21 cellular contexts compared by ENCODE assay signal in the genomic region with DNA sequence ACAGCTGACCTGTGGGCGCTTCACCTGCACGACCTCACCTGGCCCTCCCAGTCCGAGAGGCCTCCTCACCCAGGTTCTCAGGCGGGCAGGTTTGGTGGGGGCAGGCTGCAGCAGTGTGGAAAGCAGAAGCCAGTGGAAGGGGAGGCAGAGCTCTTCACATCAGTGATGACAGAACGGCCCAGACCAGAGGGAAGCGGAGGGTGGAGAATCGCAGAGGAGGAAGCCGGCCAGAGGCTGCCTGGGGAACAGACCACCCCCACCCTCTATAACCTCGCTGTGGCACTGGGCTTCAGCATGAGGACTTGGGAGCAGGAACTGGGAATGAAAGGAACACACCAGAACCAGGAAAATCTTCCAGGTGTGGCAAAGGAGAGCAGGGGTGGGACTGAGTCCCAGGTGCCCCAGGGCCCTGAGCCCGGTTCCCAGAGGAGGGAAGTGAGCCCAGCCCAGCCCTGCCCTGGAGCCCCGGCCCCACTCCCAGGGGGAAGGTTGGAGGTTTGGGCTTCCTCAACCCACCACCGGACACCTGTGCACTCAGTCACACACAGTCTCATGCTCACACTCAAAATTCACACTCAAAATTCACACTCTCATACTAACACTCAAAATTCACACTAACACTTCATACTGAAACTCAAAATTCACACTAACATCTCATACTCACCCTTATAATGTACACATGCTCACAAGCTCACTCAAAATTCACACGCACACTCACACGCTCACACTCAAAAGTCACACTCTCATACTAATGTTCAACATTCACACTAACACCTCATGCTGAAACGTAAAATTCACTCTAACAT.
"Had no signal": no experiment of that assay in that cellular context is flagged by ENCODE, and none has a peak within 500 bp of the region (broad histone marks: within the 10 kb centered on the region; RNA-seq: fewer than 3 reads in every experiment).

No MANE protein-coding gene starts in this region.

- H3K4me3 ChIP-seq: esophagus squamous epithelium, mucosa of descending colon, right lobe of liver, thoracic aorta, transverse colon, vagina had no signal

- H3K27ac Mint-ChIP-seq: effector memory CD8-positive, alpha-beta T cell; mesothelial cell of epicardium; naive B cell; progenitor cell of endocrine pancreas; stimulated activated naive B cell treated with anti-CD40 and anti-IgM and Interleukin-4, amounts not matched to agents 10 μg/mL and 1 μg/mL and 100 μg/mL, for 72 hours; stimulated activated naive CD8-positive, alpha-beta T cell treated with anti-CD3 and anti-CD28 coated beads, Interleukin-15, Interleukin-2, amounts not matched to agents 100 ng/mL and 50 ng/mL, for 24 hours had no signal

- DNase-seq: cortex of kidney; effector memory CD8-positive, alpha-beta T cell; erythroblast; esophagus squamous epithelium; mesenchymal stem cell; mucosa of descending colon; naive B cell; small intestine; stimulated activated CD4-positive, alpha-beta T cell treated with anti-CD3 and anti-CD28 coated beads, Interleukin-15, amount 100 ng/mL, for 24 hours; stimulated activated CD4-positive, alpha-beta T cell treated with anti-CD3 and anti-CD28 coated beads, Interleukin-2, amount 100 ng/mL, for 48 hours; stimulated activated naive B cell treated with anti-CD40 and anti-IgM and Interleukin-4, amounts not matched to agents 10 μg/mL and 1 μg/mL and 100 μg/mL, for 72 hours; transverse colon had no signal

- H3K36me3 Mint-ChIP-seq: mesothelial cell of epicardium; naive B cell; stimulated activated naive B cell treated with anti-CD40 and anti-IgM and Interleukin-4, amounts not matched to agents 10 μg/mL and 1 μg/mL and 100 μg/mL, for 72 hours had no signal

- H3K4me1 ChIP-seq: parathyroid adenoma, right lobe of liver had no signal

- H3K27me3 ChIP-seq: esophagus squamous epithelium, neutrophil, right lobe of liver, transverse colon, vagina had no signal

- H3K27ac ChIP-seq: esophagus squamous epithelium, neutrophil, parathyroid adenoma, right lobe of liver, thoracic aorta, transverse colon, vagina had no signal

- H3K79me2 ChIP-seq: parathyroid adenoma had no signal

- ATAC-seq: effector memory CD8-positive, alpha-beta T cell; left lobe of liver; mucosa of descending colon; right lobe of liver; stimulated activated naive B cell treated with anti-CD40 and anti-IgM and Interleukin-4, amounts not matched to agents 10 μg/mL and 1 μg/mL and 100 μg/mL, for 72 hours had no signal

- H3K9me3 Mint-ChIP-seq: effector memory CD8-positive, alpha-beta T cell; mesothelial cell of epicardium; naive B cell; stimulated activated naive B cell treated with anti-CD40 and anti-IgM and Interleukin-4, amounts not matched to agents 10 μg/mL and 1 μg/mL and 100 μg/mL, for 72 hours; stimulated activated naive CD8-positive, alpha-beta T cell treated with anti-CD3 and anti-CD28 coated beads, Interleukin-15, Interleukin-2, amounts not matched to agents 100 ng/mL and 50 ng/mL, for 24 hours had no signal

- H3K4me3 Mint-ChIP-seq: effector memory CD8-positive, alpha-beta T cell; mesothelial cell of epicardium; naive B cell; stimulated activated naive B cell treated with anti-CD40 and anti-IgM and Interleukin-4, amounts not matched to agents 10 μg/mL and 1 μg/mL and 100 μg/mL, for 72 hours; stimulated activated naive CD8-positive, alpha-beta T cell treated with anti-CD3 and anti-CD28 coated beads, Interleukin-15, Interleukin-2, amounts not matched to agents 100 ng/mL and 50 ng/mL, for 24 hours had no signal

- H2AFZ ChIP-seq: parathyroid adenoma had no signal

- H3K36me3 ChIP-seq: esophagus squamous epithelium, neutrophil, right lobe of liver, thoracic aorta, transverse colon, vagina had no signal

- H3K4me1 Mint-ChIP-seq: naive B cell; stimulated activated naive B cell treated with anti-CD40 and anti-IgM and Interleukin-4, amounts not matched to agents 10 μg/mL and 1 μg/mL and 100 μg/mL, for 72 hours had no signal

- H3K9me3 ChIP-seq: esophagus squamous epithelium, mucosa of descending colon, neutrophil, right lobe of liver, thoracic aorta, transverse colon, vagina had no signal

- H3K27me3 Mint-ChIP-seq: effector memory CD8-positive, alpha-beta T cell; naive B cell; stimulated activated naive B cell treated with anti-CD40 and anti-IgM and Interleukin-4, amounts not matched to agents 10 μg/mL and 1 μg/mL and 100 μg/mL, for 72 hours; stimulated activated naive CD8-positive, alpha-beta T cell treated with anti-CD3 and anti-CD28 coated beads, Interleukin-15, Interleukin-2, amounts not matched to agents 100 ng/mL and 50 ng/mL, for 24 hours had no signal
